Comparison of ENCODE assay signal across 9 cellular contexts in the genomic region with DNA sequence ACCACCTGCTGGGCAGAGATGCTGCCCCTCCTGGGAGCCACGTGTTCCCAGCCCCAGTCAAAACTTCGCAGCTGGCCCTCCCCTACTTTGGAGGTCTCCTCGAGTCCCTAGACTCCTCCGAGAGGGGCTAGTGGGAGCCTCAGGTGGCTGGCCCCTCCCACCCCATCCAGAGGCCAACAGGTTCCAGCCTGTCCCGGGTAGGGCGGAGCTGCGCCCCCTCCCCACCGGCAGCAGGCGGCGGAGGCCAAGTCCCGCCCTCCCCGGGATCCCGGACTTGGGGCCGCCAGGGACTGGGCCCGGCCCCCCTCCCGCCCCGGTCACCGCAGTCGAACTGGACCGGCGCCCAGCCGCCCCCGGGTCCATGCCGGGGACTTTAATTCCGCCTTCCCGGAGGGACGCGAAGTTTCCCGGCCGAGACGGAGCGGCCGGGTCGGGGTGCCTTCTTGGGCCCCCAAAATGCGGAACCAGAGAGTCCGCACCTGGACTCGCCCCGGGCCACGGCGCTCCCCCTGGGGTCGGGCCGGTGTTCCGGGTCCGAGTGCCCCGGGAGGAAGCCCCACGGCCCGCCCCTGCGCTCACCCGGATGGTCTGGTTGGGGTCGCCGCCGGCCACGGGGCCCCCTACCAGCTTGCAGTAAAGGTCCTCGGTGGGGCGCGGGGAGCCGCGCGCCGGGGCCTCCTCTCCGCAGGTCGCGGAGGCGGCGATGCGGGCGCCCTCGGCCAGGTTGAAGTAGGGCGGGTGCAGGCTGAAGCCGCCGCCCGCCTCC. TPM values are rescaled to one million over a fixed set of nuclear protein-coding genes. Genes with fewer than 3 reads are reported as not detected.
DNase-seq lines count a peak whose midpoint lies in the region; ATAC-seq and TF ChIP-seq lines count a peak whose summit lies in the region.
"Had no signal": no experiment of that assay in that cellular context is flagged by ENCODE, and none has a peak within 500 bp of the region (broad histone marks: within the 10 kb centered on the region; RNA-seq: fewer than 3 reads in every experiment).

No MANE protein-coding gene starts in this region.

- no peak for ATAC-seq in Right ventricle myocardium inferior

- H3K27ac ChIP-seq in iPS DF 6.9 (ENCODE audit: low read length) (no peak overlapping the region), smooth muscle cell (ENCODE audit: low read depth) (no peak overlapping the region)

- H4K20me1 ChIP-seq in smooth muscle cell (ENCODE audit: low read depth) = peaks cover 55% of the 10 kb centered on the region

- H3K9ac ChIP-seq in smooth muscle cell (ENCODE audit: low read depth) = peak overlapping the region; percentile 66

- in situ Hi-C loops in ACHN (cut with HindIII; ENCODE audit: low pct_ligation_motif_present, low pct_unique_long_range_greater_than_20kb, low sequenced_read_pairs) = no loop called here

- H3K9me3 Mint-ChIP-seq in activated T-helper 1 cell treated with anti-CD3 and anti-CD28 coated beads, Interleukin-12 subunit alpha, Interleukin-12 subunit beta, Interleukin-2, Interleukin-4 antibody, amounts not matched to agents 30 ng/mL and 10 ng/mL and 1 ng/mL, durations not matched to agents 14 hours and 24 hours and 36 hours = no peaks in the 10 kb centered on the region
- H3K9me3 Mint-ChIP-seq: activated naive CD4-positive, alpha-beta T cell treated with anti-CD3 and anti-CD28 coated beads, Interleukin-2, amount 50 U/mL, for 24 hours had no signal

- no peak for TF ChIP-seq CTCF in smooth muscle cell (IDR thresholded peaks at IDR 0.05; ENCODE audit: borderline replicate concordance, insufficient read depth, poor library complexity, severe bottlenecking)

- no peaks in the 10 kb centered on the region for H3F3A ChIP-seq in smooth muscle cell (ENCODE audit: low read depth)

- H3K4me3 ChIP-seq in iPS DF 6.9 (ENCODE audit: low read length) = peak overlapping the region; percentile 74
- peak overlapping the region; percentile 82 for H3K4me3 ChIP-seq in smooth muscle cell

- H2AFZ ChIP-seq in smooth muscle cell (ENCODE audit: low read depth) = no peak overlapping the region

- no peaks in the 10 kb centered on the region for H3K27me3 ChIP-seq in iPS DF 6.9 (ENCODE audit: control insufficient read depth, insufficient read depth, low read length)
- H3K27me3 ChIP-seq in smooth muscle cell (ENCODE audit: low read depth) = no peaks in the 10 kb centered on the region

- H3K4me1 ChIP-seq in iPS DF 6.9 (ENCODE audit: control insufficient read depth, insufficient read depth, low read length) = peaks cover 34% of the 10 kb centered on the region
- peaks cover 79% of the 10 kb centered on the region for H3K4me1 ChIP-seq in smooth muscle cell (ENCODE audit: low read depth)

- H3K36me3 ChIP-seq in iPS DF 6.9 (ENCODE audit: control insufficient read depth, insufficient read depth, low read length) = peaks cover 3% of the 10 kb centered on the region; the same call in 1 of the 2 replicates
- no peaks in the 10 kb centered on the region for H3K36me3 ChIP-seq in smooth muscle cell (ENCODE audit: low read depth)

- H3K4me2 ChIP-seq in smooth muscle cell = peak overlapping the region; percentile 99

- no peaks in the 10 kb centered on the region for H3K36me3 Mint-ChIP-seq in activated T-helper 1 cell treated with anti-CD3 and anti-CD28 coated beads, Interleukin-12 subunit alpha, Interleukin-12 subunit beta, Interleukin-2, Interleukin-4 antibody, amounts not matched to agents 30 ng/mL and 10 ng/mL and 1 ng/mL, durations not matched to agents 14 hours and 24 hours and 36 hours (ENCODE audit: low read depth)
- H3K36me3 Mint-ChIP-seq: activated naive CD4-positive, alpha-beta T cell treated with anti-CD3 and anti-CD28 coated beads, Interleukin-2, amount 50 U/mL, for 24 hours had no signal

- H3K79me2 ChIP-seq in smooth muscle cell (ENCODE audit: low read depth) = peaks cover 14% of the 10 kb centered on the region

- H3K9me3 ChIP-seq in iPS DF 6.9 (ENCODE audit: control insufficient read depth, insufficient read depth, low read length) (no peaks in the 10 kb centered on the region), smooth muscle cell (replicated peaks; ENCODE audit: low read depth) (no peaks in the 10 kb centered on the region)

- H3K27ac Mint-ChIP-seq in activated T-helper 1 cell treated with anti-CD3 and anti-CD28 coated beads, Interleukin-12 subunit alpha, Interleukin-12 subunit beta, Interleukin-2, Interleukin-4 antibody, amounts not matched to agents 30 ng/mL and 10 ng/mL and 1 ng/mL, durations not matched to agents 14 hours and 24 hours and 36 hours = no peak overlapping the region
- H3K27ac Mint-ChIP-seq: activated naive CD4-positive, alpha-beta T cell treated with anti-CD3 and anti-CD28 coated beads, Interleukin-2, amount 50 U/mL, for 24 hours had no signal

- H3K27me3 Mint-ChIP-seq in activated T-helper 1 cell treated with anti-CD3 and anti-CD28 coated beads, Interleukin-12 subunit alpha, Interleukin-12 subunit beta, Interleukin-2, Interleukin-4 antibody, amounts not matched to agents 30 ng/mL and 10 ng/mL and 1 ng/mL, durations not matched to agents 14 hours and 24 hours and 36 hours (ENCODE audit: insufficient read depth) = peaks cover 26% of the 10 kb centered on the region

- H3K4me1 Mint-ChIP-seq in activated T-helper 1 cell treated with anti-CD3 and anti-CD28 coated beads, Interleukin-12 subunit alpha, Interleukin-12 subunit beta, Interleukin-2, Interleukin-4 antibody, amounts not matched to agents 30 ng/mL and 10 ng/mL and 1 ng/mL, durations not matched to agents 14 hours and 24 hours and 36 hours (ENCODE audit: low read depth) = no peaks in the 10 kb centered on the region
- H3K4me1 Mint-ChIP-seq: activated naive CD4-positive, alpha-beta T cell treated with anti-CD3 and anti-CD28 coated beads, Interleukin-2, amount 50 U/mL, for 24 hours had no signal

- WGBS in iPS DF 6.9 (ENCODE audit: insufficient coverage, insufficient read length) = no CpG with 5 or more reads among the region's 72 CpGs
- WGBS in smooth muscle cell (ENCODE audit: low lambda C conversion rate) = 1% methylated on average over 47 of the region's 72 CpGs

- peak overlapping the region; percentile 26 for H3K4me3 Mint-ChIP-seq in activated T-helper 1 cell treated with anti-CD3 and anti-CD28 coated beads, Interleukin-12 subunit alpha, Interleukin-12 subunit beta, Interleukin-2, Interleukin-4 antibody, amounts not matched to agents 30 ng/mL and 10 ng/mL and 1 ng/mL, durations not matched to agents 14 hours and 24 hours and 36 hours

- intact Hi-C loops in Right ventricle myocardium inferior (cut with DNase I) = loop anchor here (2.0 kb wide), 1 partner anchor 14 kb away; no protein-coding TSS in a partner anchor
- intact Hi-C loops in cardiac septum (cut with DNase I) = no loop called here
- intact Hi-C loops in activated T-helper 1 cell treated with anti-CD3 and anti-CD28 coated beads, Interleukin-12 subunit alpha, Interleukin-12 subunit beta, Interleukin-2, Interleukin-4 antibody, amounts not matched to agents 30 ng/mL and 10 ng/mL and 1 ng/mL, durations not matched to agents 14 hours and 24 hours and 36 hours (cut with micrococcal nuclease) = loop anchor here (5.0 kb wide), 1 partner anchor 64 kb away; a partner anchor contains a TSS

- peak; percentile 64 for DNase-seq in Right ventricle myocardium inferior (ENCODE audit: missing footprints)
- no peak for DNase-seq in cardiac septum (ENCODE audit: low spot score)
- no peak for DNase-seq in activated T-helper 1 cell treated with anti-CD3 and anti-CD28 coated beads, Interleukin-12 subunit alpha, Interleukin-12 subunit beta, Interleukin-2, Interleukin-4 antibody, amounts not matched to agents 30 ng/mL and 10 ng/mL and 1 ng/mL, durations not matched to agents 14 hours and 24 hours and 36 hours (ENCODE audit: low spot score)
- DNase-seq in iPS DF 6.9 (ENCODE audit: low read depth, low spot score) = no peak
- DNase-seq in smooth muscle cell (lab: John Stamatoyannopoulos, UW; ENCODE audit: unreplicated experiment) = no peak
- no peak for DNase-seq in medulla oblongata (ENCODE audit: extremely low spot score)
- no peak for DNase-seq in ACHN
- no peak for DNase-seq in ureter (ENCODE audit: low spot score)

RNA-seq across cellular contexts. Expression of a gene that starts 0.6 kb away (rescaled TPM):
- total RNA-seq in Right ventricle myocardium inferior (89.3 TPM), cardiac septum (101 TPM), smooth muscle cell (27.5 and 30.0 TPM in 2 replicates), ureter (433 TPM)
- 0.83 and 1.2 TPM in 2 replicates for total RNA-seq in activated T-helper 1 cell treated with anti-CD3 and anti-CD28 coated beads, Interleukin-12 subunit alpha, Interleukin-12 subunit beta, Interleukin-2, Interleukin-4 antibody, amounts not matched to agents 30 ng/mL and 10 ng/mL and 1 ng/mL, durations not matched to agents 14 hours and 24 hours and 36 hours
- 27.6 and 132 TPM in 2 replicates for polyA plus RNA-seq in smooth muscle cell

RNA-seq across cellular contexts. Expression of a gene that starts 20.4 kb away (rescaled TPM):
- total RNA-seq in Right ventricle myocardium inferior = 782 TPM
- total RNA-seq in cardiac septum = 466 TPM
- total RNA-seq in activated T-helper 1 cell treated with anti-CD3 and anti-CD28 coated beads, Interleukin-12 subunit alpha, Interleukin-12 subunit beta, Interleukin-2, Interleukin-4 antibody, amounts not matched to agents 30 ng/mL and 10 ng/mL and 1 ng/mL, durations not matched to agents 14 hours and 24 hours and 36 hours = 1,907 and 1,920 TPM in 2 replicates
- total RNA-seq in smooth muscle cell = 2,536 and 4,082 TPM in 2 replicates
- polyA plus RNA-seq in smooth muscle cell = 438 and 495 TPM in 2 replicates
- 1,691 TPM for total RNA-seq in ureter

RNA-seq across cellular contexts. Expression of a gene that starts 40.5 kb away (rescaled TPM):
- total RNA-seq in Right ventricle myocardium inferior = 18.1 TPM
- total RNA-seq in cardiac septum = 10.7 TPM
- 12.9 and 15.7 TPM in 2 replicates for total RNA-seq in activated T-helper 1 cell treated with anti-CD3 and anti-CD28 coated beads, Interleukin-12 subunit alpha, Interleukin-12 subunit beta, Interleukin-2, Interleukin-4 antibody, amounts not matched to agents 30 ng/mL and 10 ng/mL and 1 ng/mL, durations not matched to agents 14 hours and 24 hours and 36 hours
- total RNA-seq in smooth muscle cell = 5.2 and 7.6 TPM in 2 replicates
- polyA plus RNA-seq in smooth muscle cell = 7.4 and 13.7 TPM in 2 replicates
- total RNA-seq in ureter = 4.0 TPM

Comparison
In these comparisons a context has a peak if more than half of its experiments do, and no peak if none do; other contexts are left out.
1. RNA of a gene that starts 0.6 kb away (total RNA-seq): 433 TPM in ureter (single experiment), 101 TPM in cardiac septum (single experiment), 89.3 TPM in Right ventricle myocardium inferior (single experiment) and 27.5 to 30.0 TPM in smooth muscle cell; 0.83 to 1.2 TPM in activated T-helper 1 cell treated with anti-CD3 and anti-CD28 coated beads, Interleukin-12 subunit alpha, Interleukin-12 subunit beta, Interleukin-2, Interleukin-4 antibody, amounts not matched to agents 30 ng/mL and 10 ng/mL and 1 ng/mL, durations not matched to agents 14 hours and 24 hours and 36 hours; every median in the first group is over 10 times any median in the second.